15 cellular contexts compared by ENCODE assay signal in the genomic region with DNA sequence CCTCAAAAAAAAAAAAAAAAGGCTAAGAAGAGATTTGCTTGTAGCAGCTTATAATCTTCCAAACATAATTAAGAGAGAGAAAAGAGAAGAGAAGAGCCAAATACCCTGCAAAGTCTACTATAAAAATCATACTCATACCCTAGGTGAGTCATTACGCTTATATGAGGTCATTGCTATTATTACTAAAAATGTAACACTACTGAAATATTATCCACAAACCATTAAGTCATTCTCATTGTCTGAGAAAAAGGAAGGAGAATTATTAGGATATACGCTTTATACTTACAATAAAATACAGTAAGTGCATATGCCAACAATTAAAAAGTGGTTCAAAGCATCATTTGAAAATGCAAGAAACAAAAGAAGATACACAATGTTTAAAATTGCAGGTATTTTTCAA.
"Had no signal": no experiment of that assay in that cellular context is flagged by ENCODE, and none has a peak within 500 bp of the region (broad histone marks: within the 10 kb centered on the region; RNA-seq: fewer than 3 reads in every experiment).

No MANE protein-coding gene starts in this region.

- H3K9me3 ChIP-seq: ascending aorta, esophagus squamous epithelium had no signal

- ATAC-seq: activated CD8-positive, alpha-beta memory T cell treated with anti-CD3 and anti-CD28 coated beads, Interleukin-2, amount 10 ng/mL, durations not matched to agents 7 days and 5 days; left lobe of liver; naive thymus-derived CD4-positive, alpha-beta T cell; stimulated activated memory B cell treated with anti-CD40 and anti-IgM and Interleukin-4, amounts not matched to agents 10 μg/mL and 1 μg/mL and 100 μg/mL, for 72 hours; T-helper 17 cell had no signal

- FAIRE-seq: colon, keratinocyte had no signal

- H3K27ac ChIP-seq: ascending aorta, cardiac muscle cell, esophagus squamous epithelium, WERI-Rb-1 had no signal

- H3K36me3 ChIP-seq: ascending aorta, cardiac muscle cell, esophagus squamous epithelium, WERI-Rb-1 had no signal

- H3K27me3 ChIP-seq: ascending aorta, cardiac muscle cell, esophagus squamous epithelium had no signal

- DNase-seq: activated CD4-positive, alpha-beta memory T cell treated with anti-CD3 and anti-CD28 coated beads for 36 hours; activated CD8-positive, alpha-beta memory T cell treated with anti-CD3 and anti-CD28 coated beads, Interleukin-2, amount 10 ng/mL, durations not matched to agents 7 days and 5 days; activated naive CD4-positive, alpha-beta T cell treated with anti-CD3 and anti-CD28 coated beads, Interleukin-2, amount 10 ng/mL, durations not matched to agents 7 days and 5 days; activated T-cell treated with anti-CD3 and anti-CD28 coated beads, Interleukin-2, amount 50 U/mL, for 24 hours; effector CD4-positive, alpha-beta T cell; esophagus squamous epithelium; naive thymus-derived CD4-positive, alpha-beta T cell; T-helper 17 cell; WERI-Rb-1 had no signal

- H3K4me3 ChIP-seq: ascending aorta, cardiac muscle cell, esophagus squamous epithelium had no signal

- H3K4me1 ChIP-seq: ascending aorta had no signal
